In genomic region chr20:2693286-2693995, GRCh38 we compare ENCODE assay signal across 8 cellular contexts. TPM values are rescaled to one million over a fixed set of nuclear protein-coding genes. Genes with fewer than 3 reads are reported as not detected.
A peak's percentile ranks its signal among the peaks of the same experiment; 100 is the strongest.
DNase-seq lines count a peak whose midpoint lies in the region; ATAC-seq, FAIRE-seq and TF ChIP-seq lines count a peak whose summit lies in the region.

No MANE protein-coding gene starts in this region.

- no CpG with 5 or more reads among the region's 88 CpGs for WGBS in iPS DF 6.9 (ENCODE audit: insufficient coverage, insufficient read length)

- H3K9me3 ChIP-seq in Peyer's patch (no peaks in the 10 kb centered on the region), iPS DF 6.9 (ENCODE audit: control insufficient read depth, insufficient read depth, low read length) (no peaks in the 10 kb centered on the region)

- ATAC-seq in HG02884 (IDR thresholded peaks at IDR 0.05; ENCODE audit: unreplicated experiment) (no peak), GM18907 (IDR thresholded peaks at IDR 0.05; ENCODE audit: unreplicated experiment) (no peak)

- H3K27ac ChIP-seq in Peyer's patch, result peak overlapping the region in 2 of 4 donors; percentile 39 to 79
- H3K27ac ChIP-seq in iPS DF 6.9 (ENCODE audit: low read length), result no peak overlapping the region

- DNase-seq in GM12891 (ENCODE audit: insufficient read length, low spot score) (peak; percentile 56), Peyer's patch (no peak), iPS DF 6.9 (ENCODE audit: low read depth, low spot score) (no peak), NOMO-1 treated with DMSO at 0.1 percent for 48 hours (lab: John Stamatoyannopoulos, UW; ENCODE audit: unreplicated experiment) (no peak)
- peak; percentile 49 for DNase-seq in activated naive CD4-positive, alpha-beta T cell treated with anti-CD3 and anti-CD28 coated beads, Interleukin-2, amount 50 U/mL, for 16 hours
- DNase-seq in stimulated activated CD4-positive, alpha-beta T cell treated with anti-CD3 and anti-CD28 coated beads, Interleukin-12 subunit alpha, Interleukin-12 subunit beta, amount 100 ng/mL, for 4 hours, result peak; percentile 25

- H3K4me3 ChIP-seq in Peyer's patch, result peak overlapping the region; percentile 26 to 65 (median 58)
- peak overlapping the region; percentile 10; the same call in 1 of the 2 replicates for H3K4me3 ChIP-seq in iPS DF 6.9 (ENCODE audit: low read length)

- H3K36me3 ChIP-seq in Peyer's patch (no peaks in the 10 kb centered on the region), iPS DF 6.9 (ENCODE audit: control insufficient read depth, insufficient read depth, low read length) (no peaks in the 10 kb centered on the region)

- TF ChIP-seq POLR2A in GM12891 (IDR thresholded peaks at IDR 0.05; ENCODE audit: low read depth, low read length), result no peak
- TF ChIP-seq POLR2A in Peyer's patch (IDR thresholded peaks at IDR 0.05), result no peak

- no peak for FAIRE-seq in GM12891 (lab: Jason Lieb, UNC)

- no peak for TF ChIP-seq CTCF in Peyer's patch (IDR thresholded peaks at IDR 0.05)

- H3K4me1 ChIP-seq in Peyer's patch, result peaks cover 0 to 17% (median 3%) of the 10 kb centered on the region in 4 donors
- H3K4me1 ChIP-seq in iPS DF 6.9 (ENCODE audit: control insufficient read depth, insufficient read depth, low read length), result peaks cover 2% of the 10 kb centered on the region; the same call in 1 of the 2 replicates

- peaks cover 0 to 15% of the 10 kb centered on the region in 2 donors for H3K27me3 ChIP-seq in Peyer's patch
- H3K27me3 ChIP-seq in iPS DF 6.9 (ENCODE audit: control insufficient read depth, insufficient read depth, low read length), result peaks cover 65% of the 10 kb centered on the region

TF ChIP-seq in GM12891, 5 proteins besides CTCF, POLR2A, EP300 and RAD21:
- TF ChIP-seq SPI1 (IDR thresholded peaks at IDR 0.05; ENCODE audit: low read depth, low read length) (no peak), POU2F2 (IDR thresholded peaks at IDR 0.05; ENCODE audit: low read depth, low read length) (no peak), TAF1 (IDR thresholded peaks at IDR 0.05; ENCODE audit: low read depth, low read length) (no peak), POLR2AphosphoS5 (IDR thresholded peaks at IDR 0.05; ENCODE audit: low read depth, low read length) (no peak)

RNA-seq across cellular contexts. Expression of gene EBF4, which starts 0.9 kb away (rescaled TPM):
- polyA plus RNA-seq in GM12891 (2012; ENCODE audit: low read depth, missing spikeins), result not detected
- total RNA-seq in Peyer's patch, result 10 to 100 TPM in 1 of 4 donors, 1 to 10 TPM in 3; 1.4 to 17.3 (median 5.1) TPM

RNA-seq across cellular contexts. Expression of gene IDH3B, which starts 29.4 kb away (rescaled TPM):
- 113 TPM for polyA plus RNA-seq in GM12891 (2012; ENCODE audit: low read depth, missing spikeins)
- 100 to 1,000 TPM; 113 to 156 (median 134) TPM for total RNA-seq in Peyer's patch

RNA-seq across cellular contexts. Expression of gene NOP56, which starts 41.0 kb away (rescaled TPM):
- polyA plus RNA-seq in GM12891 (2012; ENCODE audit: low read depth, missing spikeins), result 297 TPM
- total RNA-seq in Peyer's patch, result 100 to 1,000 TPM in 2 of 4 donors, 10 to 100 TPM in 2; 53.8 to 289 (median 94.2) TPM

Comparison
In these comparisons a context has a peak if more than half of its experiments do, and no peak if none do; other contexts are left out.
1. DNase-seq: peak in GM12891 (single experiment), activated naive CD4-positive, alpha-beta T cell treated with anti-CD3 and anti-CD28 coated beads, Interleukin-2, amount 50 U/mL, for 16 hours (single experiment) and stimulated activated CD4-positive, alpha-beta T cell treated with anti-CD3 and anti-CD28 coated beads, Interleukin-12 subunit alpha, Interleukin-12 subunit beta, amount 100 ng/mL, for 4 hours (single experiment); none in Peyer's patch (0 of 3), iPS DF 6.9 (single experiment) and NOMO-1 treated with DMSO at 0.1 percent for 48 hours (single experiment).